Comparison of ENCODE assay signal across 1 cellular context in the genomic region with DNA sequence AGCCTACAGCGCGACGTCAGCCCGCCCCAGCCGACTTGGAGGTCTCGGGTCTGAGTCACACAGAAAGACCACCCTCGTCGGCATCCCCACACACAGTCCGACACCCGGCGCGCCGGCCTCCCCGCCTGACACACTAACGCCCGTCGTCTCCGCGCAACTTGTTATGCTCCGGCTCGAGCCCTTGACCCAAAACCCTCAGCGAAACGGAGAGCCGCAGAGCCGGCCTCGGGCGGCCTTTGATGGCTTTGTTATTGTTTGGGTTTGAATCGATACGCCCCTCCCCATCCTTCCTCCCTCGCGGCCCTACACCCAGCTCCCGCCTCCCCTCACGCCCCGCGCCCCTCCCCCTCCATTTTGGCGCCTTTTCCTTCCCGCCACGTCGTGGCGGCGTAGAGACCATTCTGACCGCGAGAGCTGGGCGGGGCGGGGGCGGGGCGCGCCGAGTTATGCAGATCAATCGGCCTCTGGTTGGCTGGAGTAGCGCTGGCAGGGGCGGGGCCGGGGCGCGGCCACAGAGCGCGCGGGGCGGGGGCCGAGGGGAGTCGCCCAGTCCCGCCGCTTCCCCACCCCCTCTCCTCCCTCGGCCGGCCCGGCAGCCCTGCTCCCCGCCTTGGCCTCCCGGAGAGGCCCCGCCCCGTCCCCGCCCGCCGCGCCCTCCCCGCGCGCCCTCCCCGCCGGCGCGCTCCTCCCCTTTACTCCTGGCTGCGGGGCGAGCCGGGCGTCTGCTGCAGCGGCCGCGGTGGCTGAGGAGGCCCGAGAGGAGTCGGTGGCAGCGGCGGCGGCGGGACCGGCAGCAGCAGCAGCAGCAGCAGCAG.
TF ChIP-seq lines count a peak whose summit lies in the region.

A gene (plus strand): TSS at position 695 of the 815 bp plus-strand sequence. CDS start 424 bp downstream, outside the sequence.

TF ChIP-seq in HepG2, 621 proteins besides CTCF, POLR2A, EP300 and RAD21 (continued from another document and continues in another):
- TF ChIP-seq, protein P1, sequence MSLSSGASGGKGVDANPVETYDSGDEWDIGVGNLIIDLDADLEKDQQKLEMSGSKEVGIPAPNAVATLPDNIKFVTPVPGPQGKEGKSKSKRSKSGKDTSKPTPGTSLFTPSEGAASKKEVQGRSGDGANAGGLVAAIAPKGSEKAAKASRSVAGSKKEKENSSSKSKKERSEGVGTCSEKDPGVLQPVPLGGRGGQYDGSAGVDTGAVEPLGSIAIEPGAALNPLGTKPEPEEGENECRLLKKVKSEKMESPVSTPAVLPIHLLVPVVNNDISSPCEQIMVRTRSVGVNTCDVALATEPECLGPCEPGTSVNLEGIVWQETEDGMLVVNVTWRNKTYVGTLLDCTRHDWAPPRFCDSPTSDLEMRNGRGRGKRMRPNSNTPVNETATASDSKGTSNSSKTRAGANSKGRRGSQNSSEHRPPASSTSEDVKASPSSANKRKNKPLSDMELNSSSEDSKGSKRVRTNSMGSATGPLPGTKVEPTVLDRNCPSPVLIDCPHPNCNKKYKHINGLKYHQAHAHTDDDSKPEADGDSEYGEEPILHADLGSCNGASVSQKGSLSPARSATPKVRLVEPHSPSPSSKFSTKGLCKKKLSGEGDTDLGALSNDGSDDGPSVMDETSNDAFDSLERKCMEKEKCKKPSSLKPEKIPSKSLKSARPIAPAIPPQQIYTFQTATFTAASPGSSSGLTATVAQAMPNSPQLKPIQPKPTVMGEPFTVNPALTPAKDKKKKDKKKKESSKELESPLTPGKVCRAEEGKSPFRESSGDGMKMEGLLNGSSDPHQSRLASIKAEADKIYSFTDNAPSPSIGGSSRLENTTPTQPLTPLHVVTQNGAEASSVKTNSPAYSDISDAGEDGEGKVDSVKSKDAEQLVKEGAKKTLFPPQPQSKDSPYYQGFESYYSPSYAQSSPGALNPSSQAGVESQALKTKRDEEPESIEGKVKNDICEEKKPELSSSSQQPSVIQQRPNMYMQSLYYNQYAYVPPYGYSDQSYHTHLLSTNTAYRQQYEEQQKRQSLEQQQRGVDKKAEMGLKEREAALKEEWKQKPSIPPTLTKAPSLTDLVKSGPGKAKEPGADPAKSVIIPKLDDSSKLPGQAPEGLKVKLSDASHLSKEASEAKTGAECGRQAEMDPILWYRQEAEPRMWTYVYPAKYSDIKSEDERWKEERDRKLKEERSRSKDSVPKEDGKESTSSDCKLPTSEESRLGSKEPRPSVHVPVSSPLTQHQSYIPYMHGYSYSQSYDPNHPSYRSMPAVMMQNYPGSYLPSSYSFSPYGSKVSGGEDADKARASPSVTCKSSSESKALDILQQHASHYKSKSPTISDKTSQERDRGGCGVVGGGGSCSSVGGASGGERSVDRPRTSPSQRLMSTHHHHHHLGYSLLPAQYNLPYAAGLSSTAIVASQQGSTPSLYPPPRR (CRISPR knock-in tag; IDR thresholded peaks at IDR 0.05; ENCODE audit: borderline replicate concordance), result peak; percentile 93
- peak; percentile 85; the same call in 1 of the 2 replicates for TF ChIP-seq ZNF615 (CRISPR knock-in tag; IDR thresholded peaks at IDR 0.05; ENCODE audit: borderline replicate concordance)
- peak; percentile 86 for TF ChIP-seq SP4 (CRISPR knock-in tag; IDR thresholded peaks at IDR 0.05)
- TF ChIP-seq, protein P2, sequence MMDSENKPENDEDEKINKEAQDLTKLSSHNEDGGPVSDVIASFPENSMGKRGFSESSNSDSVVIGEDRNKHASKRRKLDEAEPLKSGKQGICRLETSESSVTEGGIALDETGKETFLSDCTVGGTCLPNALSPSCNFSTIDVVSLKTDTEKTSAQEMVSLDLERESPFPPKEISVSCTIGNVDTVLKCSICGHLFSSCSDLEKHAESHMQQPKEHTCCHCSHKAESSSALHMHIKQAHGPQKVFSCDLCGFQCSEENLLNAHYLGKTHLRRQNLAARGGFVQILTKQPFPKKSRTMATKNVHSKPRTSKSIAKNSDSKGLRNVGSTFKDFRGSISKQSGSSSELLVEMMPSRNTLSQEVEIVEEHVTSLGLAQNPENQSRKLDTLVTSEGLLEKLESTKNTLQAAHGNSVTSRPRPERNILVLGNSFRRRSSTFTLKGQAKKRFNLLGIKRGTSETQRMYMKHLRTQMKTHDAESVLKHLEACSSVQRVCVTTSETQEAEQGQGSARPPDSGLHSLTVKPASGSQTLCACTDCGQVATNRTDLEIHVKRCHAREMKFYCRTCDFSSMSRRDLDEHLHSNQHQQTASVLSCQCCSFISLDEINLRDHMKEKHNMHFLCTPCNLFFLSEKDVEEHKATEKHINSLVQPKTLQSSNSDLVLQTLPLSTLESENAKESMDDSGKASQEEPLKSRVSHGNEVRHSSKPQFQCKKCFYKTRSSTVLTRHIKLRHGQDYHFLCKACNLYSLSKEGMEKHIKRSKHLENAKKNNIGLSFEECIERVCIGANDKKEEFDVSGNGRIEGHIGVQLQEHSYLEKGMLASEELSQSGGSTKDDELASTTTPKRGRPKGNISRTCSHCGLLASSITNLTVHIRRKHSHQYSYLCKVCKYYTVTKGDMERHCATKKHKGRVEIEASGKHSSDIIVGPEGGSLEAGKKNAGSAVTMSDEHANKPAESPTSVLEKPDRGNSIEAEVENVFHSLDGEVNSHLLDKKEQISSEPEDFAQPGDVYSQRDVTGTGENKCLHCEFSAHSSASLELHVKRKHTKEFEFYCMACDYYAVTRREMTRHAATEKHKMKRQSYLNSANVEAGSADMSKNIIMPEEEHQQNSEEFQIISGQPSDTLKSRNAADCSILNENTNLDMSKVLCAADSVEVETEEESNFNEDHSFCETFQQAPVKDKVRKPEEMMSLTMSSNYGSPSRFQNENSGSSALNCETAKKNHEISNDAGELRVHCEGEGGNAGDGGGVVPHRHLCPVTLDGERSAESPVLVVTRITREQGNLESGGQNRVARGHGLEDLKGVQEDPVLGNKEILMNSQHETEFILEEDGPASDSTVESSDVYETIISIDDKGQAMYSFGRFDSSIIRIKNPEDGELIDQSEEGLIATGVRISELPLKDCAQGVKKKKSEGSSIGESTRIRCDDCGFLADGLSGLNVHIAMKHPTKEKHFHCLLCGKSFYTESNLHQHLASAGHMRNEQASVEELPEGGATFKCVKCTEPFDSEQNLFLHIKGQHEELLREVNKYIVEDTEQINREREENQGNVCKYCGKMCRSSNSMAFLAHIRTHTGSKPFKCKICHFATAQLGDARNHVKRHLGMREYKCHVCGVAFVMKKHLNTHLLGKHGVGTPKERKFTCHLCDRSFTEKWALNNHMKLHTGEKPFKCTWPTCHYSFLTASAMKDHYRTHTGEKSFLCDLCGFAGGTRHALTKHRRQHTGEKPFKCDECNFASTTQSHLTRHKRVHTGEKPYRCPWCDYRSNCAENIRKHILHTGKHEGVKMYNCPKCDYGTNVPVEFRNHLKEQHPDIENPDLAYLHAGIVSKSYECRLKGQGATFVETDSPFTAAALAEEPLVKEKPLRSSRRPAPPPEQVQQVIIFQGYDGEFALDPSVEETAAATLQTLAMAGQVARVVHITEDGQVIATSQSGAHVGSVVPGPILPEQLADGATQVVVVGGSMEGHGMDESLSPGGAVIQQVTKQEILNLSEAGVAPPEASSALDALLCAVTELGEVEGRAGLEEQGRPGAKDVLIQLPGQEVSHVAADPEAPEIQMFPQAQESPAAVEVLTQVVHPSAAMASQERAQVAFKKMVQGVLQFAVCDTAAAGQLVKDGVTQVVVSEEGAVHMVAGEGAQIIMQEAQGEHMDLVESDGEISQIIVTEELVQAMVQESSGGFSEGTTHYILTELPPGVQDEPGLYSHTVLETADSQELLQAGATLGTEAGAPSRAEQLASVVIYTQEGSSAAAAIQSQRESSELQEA (CRISPR knock-in tag; IDR thresholded peaks at IDR 0.05; ENCODE audit: not compliant biosample characterization), result peak; percentile 72
- peak; percentile 74 for TF ChIP-seq ZFY (CRISPR knock-in tag; IDR thresholded peaks at IDR 0.05)
- peak; percentile 56 for TF ChIP-seq BHLHE40 (IDR thresholded peaks at IDR 0.05; ENCODE audit: low read length)
- TF ChIP-seq NR2F2 (IDR thresholded peaks at IDR 0.05; ENCODE audit: borderline replicate concordance, low read depth), result peak; percentile 90
- peak; percentile 91; the same call in 1 of the 2 replicates for TF ChIP-seq TBX3 (IDR thresholded peaks at IDR 0.05; ENCODE audit: borderline replicate concordance)
- TF ChIP-seq ZNF33B (CRISPR knock-in tag; IDR thresholded peaks at IDR 0.05), result 0 out of 2 replicates have a peak, but pooled peaks have one; percentile 17
- peak; percentile 91 for TF ChIP-seq NAIF1 (CRISPR knock-in tag; IDR thresholded peaks at IDR 0.05; ENCODE audit: borderline replicate concordance)
- peak; percentile 22; the same call in 1 of the 2 replicates for TF ChIP-seq SIX4 (CRISPR knock-in tag; IDR thresholded peaks at IDR 0.05)
- TF ChIP-seq, protein P3, sequence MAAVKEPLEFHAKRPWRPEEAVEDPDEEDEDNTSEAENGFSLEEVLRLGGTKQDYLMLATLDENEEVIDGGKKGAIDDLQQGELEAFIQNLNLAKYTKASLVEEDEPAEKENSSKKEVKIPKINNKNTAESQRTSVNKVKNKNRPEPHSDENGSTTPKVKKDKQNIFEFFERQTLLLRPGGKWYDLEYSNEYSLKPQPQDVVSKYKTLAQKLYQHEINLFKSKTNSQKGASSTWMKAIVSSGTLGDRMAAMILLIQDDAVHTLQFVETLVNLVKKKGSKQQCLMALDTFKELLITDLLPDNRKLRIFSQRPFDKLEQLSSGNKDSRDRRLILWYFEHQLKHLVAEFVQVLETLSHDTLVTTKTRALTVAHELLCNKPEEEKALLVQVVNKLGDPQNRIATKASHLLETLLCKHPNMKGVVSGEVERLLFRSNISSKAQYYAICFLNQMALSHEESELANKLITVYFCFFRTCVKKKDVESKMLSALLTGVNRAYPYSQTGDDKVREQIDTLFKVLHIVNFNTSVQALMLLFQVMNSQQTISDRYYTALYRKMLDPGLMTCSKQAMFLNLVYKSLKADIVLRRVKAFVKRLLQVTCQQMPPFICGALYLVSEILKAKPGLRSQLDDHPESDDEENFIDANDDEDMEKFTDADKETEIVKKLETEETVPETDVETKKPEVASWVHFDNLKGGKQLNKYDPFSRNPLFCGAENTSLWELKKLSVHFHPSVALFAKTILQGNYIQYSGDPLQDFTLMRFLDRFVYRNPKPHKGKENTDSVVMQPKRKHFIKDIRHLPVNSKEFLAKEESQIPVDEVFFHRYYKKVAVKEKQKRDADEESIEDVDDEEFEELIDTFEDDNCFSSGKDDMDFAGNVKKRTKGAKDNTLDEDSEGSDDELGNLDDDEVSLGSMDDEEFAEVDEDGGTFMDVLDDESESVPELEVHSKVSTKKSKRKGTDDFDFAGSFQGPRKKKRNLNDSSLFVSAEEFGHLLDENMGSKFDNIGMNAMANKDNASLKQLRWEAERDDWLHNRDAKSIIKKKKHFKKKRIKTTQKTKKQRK (IDR thresholded peaks at IDR 0.05; ENCODE audit: low read length), result no peak
- TF ChIP-seq ZNF205 (CRISPR knock-in tag; IDR thresholded peaks at IDR 0.05), result peak; percentile 73
- TF ChIP-seq ZNF354B (CRISPR knock-in tag; IDR thresholded peaks at IDR 0.05), result no peak; the same call in 1 of the 2 replicates
- peak; percentile 28; the same call in 1 of the 2 replicates for TF ChIP-seq ZNF589 (CRISPR knock-in tag; conservative IDR thresholded peaks at IDR 0.05)
- peak; percentile 42; the same call in 1 of the 2 replicates for TF ChIP-seq KMT2B (CRISPR knock-in tag; IDR thresholded peaks at IDR 0.05)
- no peak; the same call in 1 of the 2 replicates for TF ChIP-seq ARHGAP35 (CRISPR knock-in tag; IDR thresholded peaks at IDR 0.05; ENCODE audit: borderline replicate concordance)
- TF ChIP-seq, protein P4, sequence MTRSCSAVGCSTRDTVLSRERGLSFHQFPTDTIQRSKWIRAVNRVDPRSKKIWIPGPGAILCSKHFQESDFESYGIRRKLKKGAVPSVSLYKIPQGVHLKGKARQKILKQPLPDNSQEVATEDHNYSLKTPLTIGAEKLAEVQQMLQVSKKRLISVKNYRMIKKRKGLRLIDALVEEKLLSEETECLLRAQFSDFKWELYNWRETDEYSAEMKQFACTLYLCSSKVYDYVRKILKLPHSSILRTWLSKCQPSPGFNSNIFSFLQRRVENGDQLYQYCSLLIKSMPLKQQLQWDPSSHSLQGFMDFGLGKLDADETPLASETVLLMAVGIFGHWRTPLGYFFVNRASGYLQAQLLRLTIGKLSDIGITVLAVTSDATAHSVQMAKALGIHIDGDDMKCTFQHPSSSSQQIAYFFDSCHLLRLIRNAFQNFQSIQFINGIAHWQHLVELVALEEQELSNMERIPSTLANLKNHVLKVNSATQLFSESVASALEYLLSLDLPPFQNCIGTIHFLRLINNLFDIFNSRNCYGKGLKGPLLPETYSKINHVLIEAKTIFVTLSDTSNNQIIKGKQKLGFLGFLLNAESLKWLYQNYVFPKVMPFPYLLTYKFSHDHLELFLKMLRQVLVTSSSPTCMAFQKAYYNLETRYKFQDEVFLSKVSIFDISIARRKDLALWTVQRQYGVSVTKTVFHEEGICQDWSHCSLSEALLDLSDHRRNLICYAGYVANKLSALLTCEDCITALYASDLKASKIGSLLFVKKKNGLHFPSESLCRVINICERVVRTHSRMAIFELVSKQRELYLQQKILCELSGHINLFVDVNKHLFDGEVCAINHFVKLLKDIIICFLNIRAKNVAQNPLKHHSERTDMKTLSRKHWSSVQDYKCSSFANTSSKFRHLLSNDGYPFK (CRISPR knock-in tag; IDR thresholded peaks at IDR 0.05; ENCODE audit: borderline replicate concordance), result peak; percentile 74; the same call in 1 of the 2 replicates
- TF ChIP-seq ZMYM2 (CRISPR knock-in tag; IDR thresholded peaks at IDR 0.05), result peak; percentile 79
- TF ChIP-seq SOX13 (IDR thresholded peaks at IDR 0.05), result peak; percentile 92
- TF ChIP-seq SOX13 (CRISPR knock-in tag; conservative IDR thresholded peaks at IDR 0.05 in 1 of 2, IDR thresholded peaks at IDR 0.05 in 1 of 2), result peak in 1 of 2 experiments; percentile 96; a peak in 2 of 4 replicates
- TF ChIP-seq AGO1 (IDR thresholded peaks at IDR 0.05; ENCODE audit: low read depth, low read length, poor library complexity, severe bottlenecking), result peak; percentile 58
- TF ChIP-seq GABPB1 (CRISPR knock-in tag; IDR thresholded peaks at IDR 0.05), result peak; percentile 68
- TF ChIP-seq KDM6A (CRISPR knock-in tag; IDR thresholded peaks at IDR 0.05; ENCODE audit: low read depth), result peak; percentile 64
- TF ChIP-seq, protein P5, sequence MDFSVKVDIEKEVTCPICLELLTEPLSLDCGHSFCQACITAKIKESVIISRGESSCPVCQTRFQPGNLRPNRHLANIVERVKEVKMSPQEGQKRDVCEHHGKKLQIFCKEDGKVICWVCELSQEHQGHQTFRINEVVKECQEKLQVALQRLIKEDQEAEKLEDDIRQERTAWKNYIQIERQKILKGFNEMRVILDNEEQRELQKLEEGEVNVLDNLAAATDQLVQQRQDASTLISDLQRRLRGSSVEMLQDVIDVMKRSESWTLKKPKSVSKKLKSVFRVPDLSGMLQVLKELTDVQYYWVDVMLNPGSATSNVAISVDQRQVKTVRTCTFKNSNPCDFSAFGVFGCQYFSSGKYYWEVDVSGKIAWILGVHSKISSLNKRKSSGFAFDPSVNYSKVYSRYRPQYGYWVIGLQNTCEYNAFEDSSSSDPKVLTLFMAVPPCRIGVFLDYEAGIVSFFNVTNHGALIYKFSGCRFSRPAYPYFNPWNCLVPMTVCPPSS (IDR thresholded peaks at IDR 0.05), result no peak
- peak; percentile 75; the same call in 1 of the 2 replicates for TF ChIP-seq SPEN (CRISPR knock-in tag; IDR thresholded peaks at IDR 0.05; ENCODE audit: low read depth)
- TF ChIP-seq RBM22 (optimal IDR thresholded peaks at IDR 0.05; ENCODE audit: low read length), result no peak
- no peak for TF ChIP-seq ZNF562 (CRISPR knock-in tag; IDR thresholded peaks at IDR 0.05; ENCODE audit: borderline replicate concordance)
- TF ChIP-seq KLF16 (CRISPR knock-in tag; IDR thresholded peaks at IDR 0.05), result peak in 1 of 2 experiments; percentile 76; a peak in 2 of 4 replicates
- peak; percentile 91 for TF ChIP-seq ZNF350 (CRISPR knock-in tag; IDR thresholded peaks at IDR 0.05; ENCODE audit: borderline replicate concordance, low read depth)
- peak; percentile 81 for TF ChIP-seq TRIM24 (CRISPR knock-in tag; IDR thresholded peaks at IDR 0.05)
- TF ChIP-seq GATAD2A (CRISPR knock-in tag; IDR thresholded peaks at IDR 0.05), result peak; percentile 71
- no peak; the same call in 1 of the 2 replicates for TF ChIP-seq DPF2 (CRISPR knock-in tag; IDR thresholded peaks at IDR 0.05; ENCODE audit: borderline replicate concordance, low read depth)
- TF ChIP-seq SP140L (CRISPR knock-in tag; IDR thresholded peaks at IDR 0.05; ENCODE audit: borderline replicate concordance), result no peak
- TF ChIP-seq HES4 (CRISPR knock-in tag; IDR thresholded peaks at IDR 0.05; ENCODE audit: borderline replicate concordance), result peak; percentile 76
